ENCODE assay signal across 8 cellular contexts in genomic region chr10:73785721-73786511, GRCh38. TPM values are rescaled to one million over a fixed set of nuclear protein-coding genes. Genes with fewer than 3 reads are reported as not detected.
DNase-seq lines count a peak whose midpoint lies in the region; ATAC-seq, FAIRE-seq and TF ChIP-seq lines count a peak whose summit lies in the region.

No MANE protein-coding gene starts in this region.

- under 1% methylated on average over 29 of the region's 54 CpGs for WGBS in K562 (ENCODE audit: insufficient coverage, low coverage, missing lambda C conversion rate)

- TF ChIP-seq CTCF in K562 (IDR thresholded peaks at IDR 0.05 in 2 of 3, conservative IDR thresholded peaks at IDR 0.05 in 1 of 3; ENCODE audit: insufficient read depth in 2 of 3, low read depth in 1 of 3, low read length in 3 of 3): no peak

- FAIRE-seq in K562 (lab: Jason Lieb, UNC): peak; percentile 32

- ATAC-seq in HG03064 (IDR thresholded peaks at IDR 0.05; ENCODE audit: low read depth, unreplicated experiment): peak; percentile 8
- ATAC-seq in K562: peak; percentile 14

- peaks cover 0 to 11% (median 0%) of the 10 kb centered on the region in 3 donors for H3K36me3 Mint-ChIP-seq in immature natural killer cell

- no TSS peak for BruUV-seq in K562 (replicated peaks; lab: Mats Ljungman, UMichigan)

- H3K27me3 ChIP-seq in K562 (ENCODE audit: control insufficient read depth in 2 of 2, insufficient read depth in 2 of 2, low read length in 2 of 2): no peaks in the 10 kb centered on the region

- peak overlapping the region; percentile 84 for H3K4me2 ChIP-seq in K562 (ENCODE audit: insufficient read depth, low read length)

- TF ChIP-seq POLR2A in K562 (conservative IDR thresholded peaks at IDR 0.05): no peak

- H3K9ac ChIP-seq in SK-N-MC (ENCODE audit: insufficient read length) (peak overlapping the region; percentile 76), K562 (ENCODE audit: insufficient read depth in 1 of 2, low read depth in 2 of 2, low read length in 2 of 2) (peak overlapping the region; percentile 71 to 96)

- H3K9me3 ChIP-seq in SK-N-MC (ENCODE audit: low read depth, low read length): no peaks in the 10 kb centered on the region
- no peaks in the 10 kb centered on the region for H3K9me3 ChIP-seq in K562 (replicated peaks; ENCODE audit: control insufficient read depth, insufficient read depth, low read depth, low read length)

- POLR2A ChIA-PET in K562 (lab: Yijun Ruan, JAX): interaction anchor here (0.6 to 6.7 kb wide), 9 partner anchors 9 to 185 kb away, joined by 3 to 61 read pairs (median 4); a partner anchor contains a TSS

- no peaks in the 10 kb centered on the region for H3K9me1 ChIP-seq in K562 (ENCODE audit: control insufficient read depth, insufficient read depth, low read length)

- H3K4me3 ChIP-seq in SK-N-MC (peak overlapping the region; percentile 82), K562 (peak overlapping the region; percentile 89)

- peak in 1 of 2 experiments; percentile 10; a peak in 1 of 4 replicates for TF ChIP-seq RAD21 in K562 (CRISPR knock-in tag; conservative IDR thresholded peaks at IDR 0.05 in 1 of 2, IDR thresholded peaks at IDR 0.05 in 1 of 2)

- no peaks in the 10 kb centered on the region for H3K9me3 Mint-ChIP-seq in immature natural killer cell

- H3K36me3 ChIP-seq in SK-N-MC (ENCODE audit: insufficient read depth, low read length): no peaks in the 10 kb centered on the region; the same call in 1 of the 2 replicates
- peaks cover 29% of the 10 kb centered on the region; the same call in 2 of the 3 replicates for H3K36me3 ChIP-seq in K562 (ENCODE audit: control insufficient read depth, insufficient read depth, low read length)

- intact Hi-C loops in K562 (cut with micrococcal nuclease): loop anchor here (2.0 to 10.0 kb wide), 2 partner anchors 25 to 319 kb away; partner anchors contain the start of gene NDST2

- H3K79me2 ChIP-seq in K562 (ENCODE audit: control insufficient read depth, insufficient read depth, low read length): peaks cover 55% of the 10 kb centered on the region

- no peaks in the 10 kb centered on the region; the same call in 1 of the 2 replicates for H4K20me1 ChIP-seq in K562 (replicated peaks; ENCODE audit: control insufficient read depth, insufficient read depth, low read length)

- H3K27ac Mint-ChIP-seq in immature natural killer cell: peak overlapping the region; percentile 94 to 99 (median 97)

- in situ Hi-C loops in K562 (cut with MboI): no loop called here

- H3K27me3 Mint-ChIP-seq in immature natural killer cell (ENCODE audit: low read depth in 3 of 3): peaks cover 12 to 22% (median 13%) of the 10 kb centered on the region in 3 donors

- peak overlapping the region; percentile 94 for H2AFZ ChIP-seq in K562 (ENCODE audit: low read depth, low read length)

- peaks cover 54% of the 10 kb centered on the region in 2 donors for H3K4me1 Mint-ChIP-seq in immature natural killer cell

- peak; percentile 10 for DNase-seq in NK-92 treated with Interleukin-12 subunit alpha and Interleukin-12 subunit beta, amount 100 ng/mL, for 24 hours (lab: John Stamatoyannopoulos, UW)
- DNase-seq in NK-92 (lab: John Stamatoyannopoulos, UW; ENCODE audit: unreplicated experiment): no peak
- no peak for DNase-seq in SK-N-MC (ENCODE audit: low read depth, low spot score)
- DNase-seq in K562 (ENCODE audit: extremely low read depth in 1 of 4, low spot score in 3 of 4): peak; percentile 59 to 72 (median 62)
- peak in 2 of 3 donors; percentile 53 to 61 for DNase-seq in immature natural killer cell
- DNase-seq in stimulated activated CD4-positive, alpha-beta T cell treated with anti-CD3 and anti-CD28 coated beads, Interleukin-4, amount 100 ng/mL, for 24 hours: peak; percentile 45
- DNase-seq in NCI-H2029 treated with DMSO at 0.1 percent for 48 hours (lab: John Stamatoyannopoulos, UW): no peak

- H3K4me1 ChIP-seq in K562 (replicated peaks in 1 of 2; ENCODE audit: control insufficient read depth in 2 of 2, insufficient read depth in 2 of 2, low read length in 2 of 2): peaks cover 9 to 27% of the 10 kb centered on the region in 2 experiments; a peak in 4 of 5 replicates

- H3K4me3 Mint-ChIP-seq in immature natural killer cell: peak overlapping the region; percentile 96 to 99 (median 98)

- CTCF ChIA-PET in K562 (lab: Yijun Ruan, JAX; ENCODE audit: low intra/inter-chr PET ratio): no interaction called here

- H3K27ac ChIP-seq in SK-N-MC (no peak overlapping the region), K562 (ENCODE audit: extremely low read depth, low read depth, low read length) (peak overlapping the region; percentile 76)

- TF ChIP-seq EP300 in K562 (IDR thresholded peaks at IDR 0.05; ENCODE audit: low read length): no peak

RNA-seq across cellular contexts. Expression of gene ZSWIM8, which starts 0.5 kb away (rescaled TPM):
- 202 and 543 TPM in 2 replicates for total RNA-seq in K562 (2011; cell fraction: chromatin; rRNA removed; ENCODE audit: low replicate concordance)
- total RNA-seq in K562 (2011; cell fraction: nucleolus; rRNA removed): 249 and 295 TPM in 2 replicates
- total RNA-seq in K562 (2011; cell fraction: nucleoplasm; rRNA removed): 177 and 202 TPM in 2 replicates
- total RNA-seq in K562 (2014; rRNA removed) (21.9 and 34.2 TPM in 2 replicates), K562 (2014; rRNA removed; fragmentation: Illumina TruSeq; extraction: Trizol) (14.9 and 15.0 TPM in 2 replicates), K562 (2015; rRNA removed; fragmentation: Illumina TruSeq; extraction: Trizol) (26.7 and 30.0 TPM in 2 replicates), K562 (2021) (43.4 and 45.6 TPM in 2 replicates)
- polyA plus RNA-seq in K562 (2011; rRNA removed) (35.1 and 76.4 TPM in 2 replicates), K562 (2014; fragmentation: Illumina TruSeq; extraction: Trizol) (40.7 and 51.3 TPM in 2 replicates), K562 (2014; fragmentation: Nextera tagmentation; extraction: Ambion mirVana) (1 to 10 TPM; 5.6 to 6.2 TPM), K562 (2014; rRNA removed) (38.4 and 47.8 TPM in 2 replicates), immature natural killer cell (10 to 100 TPM in 2 of 3 donors, 1 to 10 TPM in 1; 7.3 to 44.7 (median 14.8) TPM)
- 51.3 and 87.4 TPM in 2 replicates for polyA plus RNA-seq in K562 (2011; cell fraction: cytosol; rRNA removed)
- polyA plus RNA-seq in K562 (2011; cell fraction: nucleus; rRNA removed): 367 and 476 TPM in 2 replicates
- 41.4 and 84.7 TPM in 2 replicates for polyA plus RNA-seq in K562 (2012)
- 34.3 and 47.0 TPM in 2 replicates for polyA minus RNA-seq in K562 (2011; rRNA and poly(A)+ RNA removed)
- 38.9 and 42.1 TPM in 2 replicates for polyA minus RNA-seq in K562 (2011; cell fraction: cytosol; rRNA and poly(A)+ RNA removed)
- polyA minus RNA-seq in K562 (2011; cell fraction: nucleus; rRNA and poly(A)+ RNA removed): 56.4 and 72.0 TPM in 2 replicates

RNA-seq across cellular contexts. Expression of gene CHCHD1, which starts 4.1 kb away (rescaled TPM):
- total RNA-seq in K562 (2011; cell fraction: chromatin; rRNA removed; ENCODE audit: low replicate concordance): 21.6 and 37.5 TPM in 2 replicates
- total RNA-seq in K562 (2011; cell fraction: nucleolus; rRNA removed): 20.1 and 25.8 TPM in 2 replicates
- 37.9 and 46.2 TPM in 2 replicates for total RNA-seq in K562 (2011; cell fraction: nucleoplasm; rRNA removed)
- 82.9 and 130 TPM in 2 replicates for total RNA-seq in K562 (2014; rRNA removed)
- 68.2 and 79.6 TPM in 2 replicates for total RNA-seq in K562 (2014; rRNA removed; fragmentation: Illumina TruSeq; extraction: Trizol)
- total RNA-seq in K562 (2015; rRNA removed; fragmentation: Illumina TruSeq; extraction: Trizol): 69.6 and 83.4 TPM in 2 replicates
- 52.9 and 54.9 TPM in 2 replicates for total RNA-seq in K562 (2021)
- 84.9 and 110 TPM in 2 replicates for polyA plus RNA-seq in K562 (2011; rRNA removed)
- polyA plus RNA-seq in K562 (2011; cell fraction: cytosol; rRNA removed): 54.8 and 55.0 TPM in 2 replicates
- 33.4 and 48.1 TPM in 2 replicates for polyA plus RNA-seq in K562 (2011; cell fraction: nucleus; rRNA removed)
- 70.3 and 131 TPM in 2 replicates for polyA plus RNA-seq in K562 (2012)
- polyA plus RNA-seq in K562 (2014; fragmentation: Illumina TruSeq; extraction: Trizol): 59.5 and 75.0 TPM in 2 replicates
- 100 to 1,000 TPM in 1 of 2 experiments, 10 to 100 TPM in 1; 89.7 to 114 TPM for polyA plus RNA-seq in K562 (2014; fragmentation: Nextera tagmentation; extraction: Ambion mirVana)
- polyA plus RNA-seq in K562 (2014; rRNA removed): 126 and 135 TPM in 2 replicates
- polyA minus RNA-seq in K562 (2011; rRNA and poly(A)+ RNA removed): 21.0 and 21.1 TPM in 2 replicates
- polyA minus RNA-seq in K562 (2011; cell fraction: cytosol; rRNA and poly(A)+ RNA removed): 11.0 and 14.1 TPM in 2 replicates
- 11.0 and 27.2 TPM in 2 replicates for polyA minus RNA-seq in K562 (2011; cell fraction: nucleus; rRNA and poly(A)+ RNA removed)
- 10 to 100 TPM; 24.8 to 46.9 (median 42.7) TPM for polyA plus RNA-seq in immature natural killer cell

RNA-seq across cellular contexts. Expression of gene NDST2, which starts 25.5 kb away (rescaled TPM):
- total RNA-seq in K562 (2011; cell fraction: chromatin; rRNA removed; ENCODE audit: low replicate concordance): 130 and 235 TPM in 2 replicates
- 102 and 121 TPM in 2 replicates for total RNA-seq in K562 (2011; cell fraction: nucleolus; rRNA removed)
- 108 and 109 TPM in 2 replicates for total RNA-seq in K562 (2011; cell fraction: nucleoplasm; rRNA removed)
- total RNA-seq in K562 (2014; rRNA removed) (27.2 and 32.1 TPM in 2 replicates), K562 (2014; rRNA removed; fragmentation: Illumina TruSeq; extraction: Trizol) (12.5 and 14.7 TPM in 2 replicates), K562 (2015; rRNA removed; fragmentation: Illumina TruSeq; extraction: Trizol) (18.2 and 19.6 TPM in 2 replicates), K562 (2021) (33.9 and 35.7 TPM in 2 replicates)
- polyA plus RNA-seq in K562 (2011; rRNA removed) (23.8 and 31.6 TPM in 2 replicates), K562 (2014; fragmentation: Illumina TruSeq; extraction: Trizol) (22.6 TPM in 2 replicates), K562 (2014; fragmentation: Nextera tagmentation; extraction: Ambion mirVana) (1 to 10 TPM; 4.7 to 6.3 TPM), K562 (2014; rRNA removed) (30.5 and 31.4 TPM in 2 replicates), immature natural killer cell (10 to 100 TPM; 10.6 to 29.9 (median 10.7) TPM)
- polyA plus RNA-seq in K562 (2011; cell fraction: cytosol; rRNA removed): 23.7 and 30.6 TPM in 2 replicates
- 99.8 and 108 TPM in 2 replicates for polyA plus RNA-seq in K562 (2011; cell fraction: nucleus; rRNA removed)
- 42.1 and 123 TPM in 2 replicates for polyA plus RNA-seq in K562 (2012)
- 22.0 and 23.5 TPM in 2 replicates for polyA minus RNA-seq in K562 (2011; rRNA and poly(A)+ RNA removed)
- polyA minus RNA-seq in K562 (2011; cell fraction: cytosol; rRNA and poly(A)+ RNA removed): 12.5 and 14.2 TPM in 2 replicates
- 44.3 and 53.9 TPM in 2 replicates for polyA minus RNA-seq in K562 (2011; cell fraction: nucleus; rRNA and poly(A)+ RNA removed)

RNA-seq across cellular contexts. Expression of gene SEC24C, which starts 41.7 kb away (rescaled TPM):
- 185 and 253 TPM in 2 replicates for total RNA-seq in K562 (2011; cell fraction: chromatin; rRNA removed; ENCODE audit: low replicate concordance)
- total RNA-seq in K562 (2011; cell fraction: nucleolus; rRNA removed): 121 and 131 TPM in 2 replicates
- total RNA-seq in K562 (2011; cell fraction: nucleoplasm; rRNA removed): 132 and 136 TPM in 2 replicates
- total RNA-seq in K562 (2014; rRNA removed) (70.5 and 99.4 TPM in 2 replicates), K562 (2014; rRNA removed; fragmentation: Illumina TruSeq; extraction: Trizol) (48.6 and 48.7 TPM in 2 replicates), K562 (2015; rRNA removed; fragmentation: Illumina TruSeq; extraction: Trizol) (55.5 and 59.4 TPM in 2 replicates), K562 (2021) (103 and 115 TPM in 2 replicates)
- polyA plus RNA-seq in K562 (2011; rRNA removed) (97.4 and 150 TPM in 2 replicates), K562 (2014; fragmentation: Illumina TruSeq; extraction: Trizol) (108 and 110 TPM in 2 replicates), K562 (2014; fragmentation: Nextera tagmentation; extraction: Ambion mirVana) (10 to 100 TPM; 19.0 to 88.4 TPM), K562 (2014; rRNA removed) (64.7 and 68.8 TPM in 2 replicates), immature natural killer cell (10 to 100 TPM; 15.5 to 77.7 (median 21.3) TPM)
- polyA plus RNA-seq in K562 (2011; cell fraction: cytosol; rRNA removed): 116 and 140 TPM in 2 replicates
- 227 TPM in 2 replicates for polyA plus RNA-seq in K562 (2011; cell fraction: nucleus; rRNA removed)
- polyA plus RNA-seq in K562 (2012): 94.4 and 137 TPM in 2 replicates
- 164 and 184 TPM in 2 replicates for polyA minus RNA-seq in K562 (2011; rRNA and poly(A)+ RNA removed)
- 98.3 and 102 TPM in 2 replicates for polyA minus RNA-seq in K562 (2011; cell fraction: cytosol; rRNA and poly(A)+ RNA removed)
- polyA minus RNA-seq in K562 (2011; cell fraction: nucleus; rRNA and poly(A)+ RNA removed): 40.7 and 54.6 TPM in 2 replicates

Comparison
In these comparisons a context has a peak if more than half of its experiments do, and no peak if none do; other contexts are left out.
1. DNase-seq: peak in NK-92 treated with Interleukin-12 subunit alpha and Interleukin-12 subunit beta, amount 100 ng/mL, for 24 hours (single experiment), K562 (4 of 4), immature natural killer cell (2 of 3) and stimulated activated CD4-positive, alpha-beta T cell treated with anti-CD3 and anti-CD28 coated beads, Interleukin-4, amount 100 ng/mL, for 24 hours (single experiment); none in NK-92 (single experiment), SK-N-MC (single experiment) and NCI-H2029 treated with DMSO at 0.1 percent for 48 hours (single experiment).